ENCODE assay signal across 8 cellular contexts in genomic region chr2:127067620-127068350, GRCh38. TPM values are rescaled to one million over a fixed set of nuclear protein-coding genes. Genes with fewer than 3 reads are reported as not detected.
A peak's percentile ranks its signal among the peaks of the same experiment; 100 is the strongest.
DNase-seq lines count a peak whose midpoint lies in the region; ATAC-seq and TF ChIP-seq lines count a peak whose summit lies in the region.

No MANE protein-coding gene starts in this region.

- RAD21 ChIA-PET in HCT116 (lab: Charles Lee; ENCODE audit: low non-redundant PET in 1 of 2, low total read pairs in 2 of 2, uncharacterized antibody in 2 of 2, unreplicated experiment in 2 of 2): interaction anchor here (0.6 to 0.7 kb wide), 3 partner anchors 36 to 118 kb away, joined by 3 to 5 read pairs (median 3); partner anchors contain the start of gene BIN1 (in 1 of the 2)

- ATAC-seq in HCT116 (peak; percentile 44), RWPE2 (ENCODE audit: low read depth) (no peak), HG02763 (IDR thresholded peaks at IDR 0.05; ENCODE audit: unreplicated experiment) (no peak)

- BruUV-seq in HCT116 (replicated peaks; lab: Mats Ljungman, UMichigan): no TSS peak

- H3K27ac ChIP-seq in HCT116 (ENCODE audit: low read depth, low read length): peak overlapping the region; percentile 21; the same call in 1 of the 2 replicates
- no peak overlapping the region for H3K27ac ChIP-seq in RWPE2 (ENCODE audit: poor library complexity, severe bottlenecking)
- peak overlapping the region; percentile 85 for H3K27ac ChIP-seq in vagina

- H3K9me3 ChIP-seq in HCT116 (ENCODE audit: control insufficient read depth in 1 of 2, insufficient read depth in 1 of 2, low read depth in 1 of 2, low read length in 2 of 2) (no peaks in the 10 kb centered on the region), RWPE2 (ENCODE audit: severe bottlenecking) (no peaks in the 10 kb centered on the region), vagina (no peaks in the 10 kb centered on the region)

- peaks cover 4% of the 10 kb centered on the region for H3K36me3 Mint-ChIP-seq in activated naive CD4-positive, alpha-beta T cell treated with anti-CD3 and anti-CD28 coated beads for 36 hours (ENCODE audit: low read depth)

- peak; percentile 66 for DNase-seq in Daoy (ENCODE audit: low read depth)
- DNase-seq in HCT116 (ENCODE audit: low read depth, low spot score): peak; percentile 69
- DNase-seq in RWPE2 (ENCODE audit: low spot score): no peak
- DNase-seq in activated naive CD4-positive, alpha-beta T cell treated with anti-CD3 and anti-CD28 coated beads for 36 hours: peak; percentile 86
- DNase-seq in germinal center (ENCODE audit: low spot score): peak; percentile 77
- peak; percentile 65 to 96 (median 80) for DNase-seq in posterior cingulate gyrus
- no peak for DNase-seq in vagina (ENCODE audit: extremely low spot score in 2 of 2)

- TF ChIP-seq CTCF in HCT116 (IDR thresholded peaks at IDR 0.05 in 2 of 3, conservative IDR thresholded peaks at IDR 0.05 in 1 of 3; ENCODE audit: borderline replicate concordance in 1 of 3, insufficient read depth in 1 of 3, low read depth in 2 of 3, low read length in 2 of 3): peak in 2 of 3 experiments; percentile 89 to 92; a peak in 4 of 6 replicates
- peak; percentile 65 for TF ChIP-seq CTCF in RWPE2 (IDR thresholded peaks at IDR 0.05; ENCODE audit: poor library complexity, severe bottlenecking)
- peak; percentile 54 to 81 (median 68) for TF ChIP-seq CTCF in vagina (IDR thresholded peaks at IDR 0.05)

- no peaks in the 10 kb centered on the region for H3K9me2 ChIP-seq in HCT116 (ENCODE audit: insufficient read depth)

- POLR2A ChIA-PET in HCT116 (lab: Charles Lee): no interaction called here

- no peak overlapping the region for H2AFZ ChIP-seq in HCT116 (ENCODE audit: low read depth, low read length, poor library complexity, severe bottlenecking)

- no peak for TF ChIP-seq RAD21 in HCT116 (IDR thresholded peaks at IDR 0.05; ENCODE audit: low read depth)

- H4K20me1 ChIP-seq in HCT116 (ENCODE audit: insufficient read depth): no peaks in the 10 kb centered on the region

- CTCF ChIA-PET in HCT116 (lab: Charles Lee): interaction anchor here (0.8 to 2.5 kb wide), 13 partner anchors 9 to 386 kb away, joined by 3 to 13 read pairs (median 5); no protein-coding TSS in a partner anchor
- CTCF ChIA-PET in activated naive CD4-positive, alpha-beta T cell treated with anti-CD3 and anti-CD28 coated beads for 36 hours (lab: Charles Lee): interaction anchor here (0.6 to 2.5 kb wide), 22 partner anchors 11 to 820 kb away, joined by 3 to 47 read pairs (median 4); no protein-coding TSS in a partner anchor

- H3K4me2 ChIP-seq in HCT116 (ENCODE audit: low read length): peak overlapping the region; percentile 18; the same call in 1 of the 2 replicates

- no peaks in the 10 kb centered on the region; a peak in 1 of 4 replicates for H3K36me3 ChIP-seq in HCT116 (ENCODE audit: control insufficient read depth in 1 of 2, insufficient read depth in 2 of 2, low read length in 2 of 2)
- peaks cover 5% of the 10 kb centered on the region for H3K36me3 ChIP-seq in RWPE2 (ENCODE audit: low read depth)
- H3K36me3 ChIP-seq in vagina: no peaks in the 10 kb centered on the region

- H3K4me1 Mint-ChIP-seq in activated naive CD4-positive, alpha-beta T cell treated with anti-CD3 and anti-CD28 coated beads for 36 hours (ENCODE audit: low read depth): peaks cover 33% of the 10 kb centered on the region

- intact Hi-C loops in HCT116 (cut with micrococcal nuclease) (loop anchor here (1.0 to 2.0 kb wide), 3 partner anchors 39 to 130 kb away; partner anchors contain the start of gene BIN1), posterior cingulate gyrus (cut with DNase I) (loop anchor here (1.0 kb wide), 1 partner anchor 107 kb away; no protein-coding TSS in a partner anchor), vagina (cut with DNase I) (loop anchor here (10.0 kb wide), 1 partner anchor 107 kb away; no protein-coding TSS in a partner anchor)
- intact Hi-C loops in activated naive CD4-positive, alpha-beta T cell treated with anti-CD3 and anti-CD28 coated beads for 36 hours (cut with micrococcal nuclease): loop anchor here (1.0 to 5.0 kb wide), 4 partner anchors 40 to 412 kb away; partner anchors contain the start of genes BIN1 and PROC

- no peaks in the 10 kb centered on the region for H3K9me3 Mint-ChIP-seq in activated naive CD4-positive, alpha-beta T cell treated with anti-CD3 and anti-CD28 coated beads for 36 hours

- H3K9ac ChIP-seq in HCT116 (ENCODE audit: low read length): peak overlapping the region; percentile 50; the same call in 1 of the 2 replicates

- no peak overlapping the region for H3K4me3 ChIP-seq in HCT116 (replicated peaks in 1 of 2; ENCODE audit: low read depth in 1 of 2, low read length in 2 of 2)
- no peak overlapping the region for H3K4me3 ChIP-seq in RWPE2 (ENCODE audit: severe bottlenecking)
- no peak overlapping the region for H3K4me3 ChIP-seq in vagina

- H3K4me3 Mint-ChIP-seq in activated naive CD4-positive, alpha-beta T cell treated with anti-CD3 and anti-CD28 coated beads for 36 hours: no peak overlapping the region

- no peaks in the 10 kb centered on the region for H3K27me3 Mint-ChIP-seq in activated naive CD4-positive, alpha-beta T cell treated with anti-CD3 and anti-CD28 coated beads for 36 hours (ENCODE audit: low read depth)

- H3K27me3 ChIP-seq in HCT116 (ENCODE audit: insufficient read depth, low read length) (no peaks in the 10 kb centered on the region), RWPE2 (ENCODE audit: insufficient read depth, poor library complexity, severe bottlenecking) (no peaks in the 10 kb centered on the region), vagina (no peaks in the 10 kb centered on the region)

- no peaks in the 10 kb centered on the region for H3K79me2 ChIP-seq in HCT116 (ENCODE audit: insufficient read depth, low read length)

- H3K4me1 ChIP-seq in HCT116 (ENCODE audit: control insufficient read depth in 1 of 2, insufficient read depth in 2 of 2, low read length in 2 of 2) (peaks cover 31 to 52% of the 10 kb centered on the region in 2 experiments), RWPE2 (ENCODE audit: insufficient read depth, poor library complexity, severe bottlenecking) (peaks cover 11% of the 10 kb centered on the region), vagina (peaks cover 49% of the 10 kb centered on the region)

- no peak for TF ChIP-seq POLR2A in HCT116 (IDR thresholded peaks at IDR 0.05; ENCODE audit: borderline replicate concordance, extremely low read depth, insufficient read depth, insufficient read length)
- no peak for TF ChIP-seq POLR2A in vagina (IDR thresholded peaks at IDR 0.05)

- no peak overlapping the region for H3K27ac Mint-ChIP-seq in activated naive CD4-positive, alpha-beta T cell treated with anti-CD3 and anti-CD28 coated beads for 36 hours

TF ChIP-seq in HCT116, 20 proteins besides CTCF, POLR2A, EP300 and RAD21:
- TF ChIP-seq YY1 (IDR thresholded peaks at IDR 0.05; ENCODE audit: extremely low read depth, insufficient replicate concordance, low read depth, low read length) (no peak), ZFX (IDR thresholded peaks at IDR 0.05) (no peak)

RNA-seq across cellular contexts. Expression of gene BIN1, which starts 39.2 kb away (rescaled TPM):
- 68.1 and 74.2 TPM in 2 replicates for total RNA-seq in Daoy (2014; rRNA removed; shearing (Covaris generic))
- 31.8 TPM for total RNA-seq in HCT116 (2021; ENCODE audit: unreplicated experiment)
- 39.0 and 41.5 TPM in 2 replicates for polyA plus RNA-seq in HCT116 (2012)
- total RNA-seq in activated naive CD4-positive, alpha-beta T cell treated with anti-CD3 and anti-CD28 coated beads for 36 hours: 10 to 100 TPM; 50.4 to 51.1 TPM
- 60.9 TPM for total RNA-seq in vagina

Comparison
In these comparisons a context has a peak if more than half of its experiments do, and no peak if none do; other contexts are left out.
1. DNase-seq: peak in Daoy (single experiment), HCT116 (single experiment), activated naive CD4-positive, alpha-beta T cell treated with anti-CD3 and anti-CD28 coated beads for 36 hours (single experiment), germinal center (single experiment) and posterior cingulate gyrus (10 of 10); none in RWPE2 (single experiment) and vagina (0 of 2).
2. Peak in every context shown above with its lines, with median percentiles within 50 percentile points of each other: CTCF ChIP-seq.